Comparison of ENCODE assay signal across 9 cellular contexts in genomic region chr1:27884182-27884954, GRCh38. TPM values are rescaled to one million over a fixed set of nuclear protein-coding genes. Genes with fewer than 3 reads are reported as not detected.
DNase-seq lines count a peak whose midpoint lies in the region; ATAC-seq, FAIRE-seq and TF ChIP-seq lines count a peak whose summit lies in the region.
"Had no signal": no experiment of that assay in that cellular context is flagged by ENCODE, and none has a peak within 500 bp of the region (broad histone marks: within the 10 kb centered on the region; RNA-seq: fewer than 3 reads in every experiment).

No MANE protein-coding gene starts in this region.

- H3K36me3 Mint-ChIP-seq in WTC11, result peaks cover 14% of the 10 kb centered on the region; the same call in 1 of the 2 replicates
- H3K36me3 Mint-ChIP-seq in natural killer cell treated with Interleukin-12 subunit alpha and Interleukin-12 subunit beta and Interleukin-15 and Interleukin-18, amount 100 ng/mL, for 72 hours, result peaks cover 23% of the 10 kb centered on the region

- no peaks in the 10 kb centered on the region for H3K9me3 Mint-ChIP-seq in WTC11
- no peaks in the 10 kb centered on the region for H3K9me3 Mint-ChIP-seq in natural killer cell treated with Interleukin-12 subunit alpha and Interleukin-12 subunit beta and Interleukin-15 and Interleukin-18, amount 100 ng/mL, for 72 hours

- H3K4me3 Mint-ChIP-seq in WTC11, result no peak overlapping the region
- H3K4me3 Mint-ChIP-seq in natural killer cell treated with Interleukin-12 subunit alpha and Interleukin-12 subunit beta and Interleukin-15 and Interleukin-18, amount 100 ng/mL, for 72 hours, result peak overlapping the region; percentile 89

- peak; percentile 47 for ATAC-seq in HG02571 (IDR thresholded peaks at IDR 0.05; ENCODE audit: unreplicated experiment)
- ATAC-seq in WTC11, result no peak
- peak; percentile 1 to 55 for ATAC-seq in natural killer cell treated with Interleukin-12 subunit alpha and Interleukin-12 subunit beta and Interleukin-15 and Interleukin-18, amount 100 ng/mL, for 72 hours
- ATAC-seq in GM21576 (IDR thresholded peaks at IDR 0.05; ENCODE audit: unreplicated experiment), result no peak

- no peak for FAIRE-seq in HTR-8/SVneo (lab: Jason Lieb, UNC)
- FAIRE-seq: TTC549 had no signal

- DNase-seq in GM13976 (ENCODE audit: low spot score) (peak; percentile 69), WTC11 (ENCODE audit: low spot score) (no peak), NCI-H187 (lab: John Stamatoyannopoulos, UW) (no peak), HTR-8/SVneo (ENCODE audit: insufficient read length, low spot score) (no peak), hippocampal formation (lab: John Stamatoyannopoulos, UW) (no peak)
- DNase-seq in natural killer cell treated with Interleukin-12 subunit alpha and Interleukin-12 subunit beta and Interleukin-15 and Interleukin-18, amount 100 ng/mL, for 72 hours (ENCODE audit: low spot score), result no peak

- no peaks in the 10 kb centered on the region for H3K4me1 Mint-ChIP-seq in WTC11
- peaks cover 57 to 61% of the 10 kb centered on the region in 2 donors for H3K4me1 Mint-ChIP-seq in natural killer cell treated with Interleukin-12 subunit alpha and Interleukin-12 subunit beta and Interleukin-15 and Interleukin-18, amount 100 ng/mL, for 72 hours (ENCODE audit: low read depth in 2 of 2)

- no peaks in the 10 kb centered on the region for H3K27me3 Mint-ChIP-seq in WTC11 (ENCODE audit: low read depth)
- no peaks in the 10 kb centered on the region for H3K27me3 Mint-ChIP-seq in natural killer cell treated with Interleukin-12 subunit alpha and Interleukin-12 subunit beta and Interleukin-15 and Interleukin-18, amount 100 ng/mL, for 72 hours

- in situ Hi-C loops in GM13976 (cut with MboI; ENCODE audit: low sequenced_read_pairs, unreplicated experiment), result no loop called here

- 0 out of 2 replicates have a peak overlapping the region, but pooled peaks have one; percentile 19 for H3K27ac Mint-ChIP-seq in WTC11
- peak overlapping the region; percentile 95 to 97 for H3K27ac Mint-ChIP-seq in natural killer cell treated with Interleukin-12 subunit alpha and Interleukin-12 subunit beta and Interleukin-15 and Interleukin-18, amount 100 ng/mL, for 72 hours

- TF ChIP-seq CTCF in GM13976 (IDR thresholded peaks at IDR 0.05; ENCODE audit: borderline replicate concordance, control extremely low read depth, extremely low read depth, insufficient read depth, missing control alignments), result no peak
- TF ChIP-seq CTCF in WTC11 (IDR thresholded peaks at IDR 0.05), result no peak

- POLR2A ChIA-PET in WTC11 (lab: Charles Lee), result no interaction called here

- CTCF ChIA-PET in WTC11 (lab: Charles Lee), result interaction anchor here (1.0 kb wide), 1 partner anchor 27 kb away, joined by 6 read pairs; no protein-coding TSS in a partner anchor

TF ChIP-seq in WTC11, 78 proteins besides CTCF, POLR2A, EP300 and RAD21:
- TF ChIP-seq, protein P1, sequence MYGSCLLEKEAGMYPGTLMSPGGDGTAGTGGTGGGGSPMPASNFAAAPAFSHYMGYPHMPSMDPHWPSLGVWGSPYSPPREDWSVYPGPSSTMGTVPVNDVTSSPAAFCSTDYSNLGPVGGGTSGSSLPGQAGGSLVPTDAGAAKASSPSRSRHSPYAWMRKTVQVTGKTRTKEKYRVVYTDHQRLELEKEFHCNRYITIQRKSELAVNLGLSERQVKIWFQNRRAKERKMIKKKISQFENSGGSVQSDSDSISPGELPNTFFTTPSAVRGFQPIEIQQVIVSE (CRISPR knock-in tag; IDR thresholded peaks at IDR 0.05; ENCODE audit: borderline replicate concordance), result no peak
- TF ChIP-seq, protein P2, sequence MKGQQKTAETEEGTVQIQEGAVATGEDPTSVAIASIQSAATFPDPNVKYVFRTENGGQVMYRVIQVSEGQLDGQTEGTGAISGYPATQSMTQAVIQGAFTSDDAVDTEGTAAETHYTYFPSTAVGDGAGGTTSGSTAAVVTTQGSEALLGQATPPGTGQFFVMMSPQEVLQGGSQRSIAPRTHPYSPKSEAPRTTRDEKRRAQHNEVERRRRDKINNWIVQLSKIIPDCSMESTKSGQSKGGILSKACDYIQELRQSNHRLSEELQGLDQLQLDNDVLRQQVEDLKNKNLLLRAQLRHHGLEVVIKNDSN (CRISPR knock-in tag; IDR thresholded peaks at IDR 0.05), result no peak
- no peak for TF ChIP-seq CBFB (CRISPR knock-in tag; IDR thresholded peaks at IDR 0.05; ENCODE audit: low read depth)
- TF ChIP-seq ATF1 (CRISPR knock-in tag; IDR thresholded peaks at IDR 0.05), result no peak
- no peak for TF ChIP-seq IRF2 (CRISPR knock-in tag; IDR thresholded peaks at IDR 0.05; ENCODE audit: borderline replicate concordance, low read depth)

RNA-seq across cellular contexts. Expression of gene THEMIS2, which starts 12.0 kb away (rescaled TPM):
- total RNA-seq in WTC11 (2021), result 12.7 to 13.0 TPM (median 12.9 TPM) in 3 replicates
- 10 to 100 TPM; 38.4 to 51.9 TPM for total RNA-seq in natural killer cell treated with Interleukin-12 subunit alpha and Interleukin-12 subunit beta and Interleukin-15 and Interleukin-18, amount 100 ng/mL, for 72 hours

RNA-seq across cellular contexts. Expression of gene RPA2, which starts 30.0 kb away (rescaled TPM):
- total RNA-seq in WTC11 (2021), result 40.9 to 53.4 TPM (median 48.8 TPM) in 3 replicates
- 10 to 100 TPM; 54.7 to 79.8 TPM for total RNA-seq in natural killer cell treated with Interleukin-12 subunit alpha and Interleukin-12 subunit beta and Interleukin-15 and Interleukin-18, amount 100 ng/mL, for 72 hours

RNA-seq across cellular contexts. Expression of gene SMPDL3B, which starts 50.4 kb away (rescaled TPM):
- total RNA-seq in WTC11 (2021), result 25.9 to 31.6 TPM (median 26.5 TPM) in 3 replicates
- under 1 TPM; 0.33 to 0.95 TPM for total RNA-seq in natural killer cell treated with Interleukin-12 subunit alpha and Interleukin-12 subunit beta and Interleukin-15 and Interleukin-18, amount 100 ng/mL, for 72 hours

RNA-seq across cellular contexts. Expression of gene PPP1R8, which starts 53.8 kb away (rescaled TPM):
- total RNA-seq in WTC11 (2021), result 39.5 to 43.0 TPM (median 41.9 TPM) in 3 replicates
- 10 to 100 TPM; 65.1 to 69.7 TPM for total RNA-seq in natural killer cell treated with Interleukin-12 subunit alpha and Interleukin-12 subunit beta and Interleukin-15 and Interleukin-18, amount 100 ng/mL, for 72 hours

Comparison
In these comparisons a context has a peak if more than half of its experiments do, and no peak if none do; other contexts are left out.
1. ATAC-seq: peak in HG02571 (single experiment) and natural killer cell treated with Interleukin-12 subunit alpha and Interleukin-12 subunit beta and Interleukin-15 and Interleukin-18, amount 100 ng/mL, for 72 hours (2 of 2); none in WTC11 (single experiment) and GM21576 (single experiment).
2. RNA of gene SMPDL3B, which starts 50.4 kb away (total RNA-seq): 25.9 to 31.6 TPM in WTC11; 0.33 to 0.95 TPM in natural killer cell treated with Interleukin-12 subunit alpha and Interleukin-12 subunit beta and Interleukin-15 and Interleukin-18, amount 100 ng/mL, for 72 hours; every median in the first group is over 10 times any median in the second.